In the genomic region with DNA sequence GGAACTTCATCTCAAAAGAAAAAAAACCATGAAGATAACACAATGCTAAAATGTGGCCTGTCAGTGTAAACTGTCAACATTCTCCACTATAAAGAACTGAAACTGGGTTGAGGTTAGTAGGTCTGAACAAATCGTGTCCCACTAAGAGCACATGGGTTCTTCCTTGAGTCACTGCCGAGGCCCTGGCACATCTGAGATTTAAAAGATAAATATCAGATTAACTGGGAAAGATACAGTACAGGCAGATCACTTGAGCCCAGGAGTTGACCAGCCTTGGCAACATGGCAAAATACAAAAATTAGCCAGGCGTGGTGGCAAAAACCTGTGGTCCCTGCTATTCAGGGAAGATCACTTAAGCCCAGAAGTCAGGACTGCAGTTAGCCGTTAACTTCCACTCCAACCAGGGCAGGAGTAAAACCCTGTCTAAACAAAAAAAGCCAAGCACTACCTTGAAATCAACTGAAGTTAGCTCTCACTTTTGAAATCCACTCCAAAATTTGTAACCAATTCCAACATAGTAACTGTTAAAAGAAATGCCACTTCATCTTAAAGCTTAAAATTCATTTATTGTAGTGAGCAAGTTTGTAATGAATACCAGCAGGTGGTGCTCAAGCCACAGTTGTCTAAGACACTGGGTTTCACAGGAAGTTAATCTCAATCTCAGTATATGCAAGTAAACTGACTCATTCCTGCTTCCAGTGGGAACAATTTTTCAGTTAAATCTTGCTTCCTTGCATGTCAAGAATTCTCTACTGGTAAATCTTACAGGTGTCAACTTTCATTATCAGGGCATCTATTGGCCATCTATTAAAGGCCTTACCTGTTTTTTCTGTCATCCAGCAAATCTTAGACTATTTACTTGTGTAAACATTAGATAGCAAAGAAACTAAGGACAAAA, we compare ENCODE assay signal across 8 cellular contexts. TPM values are rescaled to one million over a fixed set of nuclear protein-coding genes. Genes with fewer than 3 reads are reported as not detected.
DNase-seq lines count a peak whose midpoint lies in the region; ATAC-seq, FAIRE-seq and TF ChIP-seq lines count a peak whose summit lies in the region.

No MANE protein-coding gene starts in this region.

- CTCF ChIA-PET in GM12878 (lab: Yijun Ruan, JAX), result interaction anchor here (0.6 to 5.6 kb wide), 19 partner anchors 9 to 895 kb away, joined by 3 to 127 read pairs (median 4); a partner anchor contains a TSS

- H3K36me3 ChIP-seq in HUES48 (ENCODE audit: control insufficient read depth, insufficient read depth, low read length) (peaks cover 55% of the 10 kb centered on the region), SJSA1 (peaks cover 78% of the 10 kb centered on the region), GM12878 (ENCODE audit: control insufficient read depth in 2 of 2, insufficient read depth in 2 of 2, low read length in 1 of 2) (peaks cover 6 to 24% of the 10 kb centered on the region in 2 experiments), iPS-20b (ENCODE audit: insufficient read depth, low read depth, low read length) (peaks cover 57% of the 10 kb centered on the region), spleen (peaks cover 0 to 88% (median 45%) of the 10 kb centered on the region in 6 donors)

- SMC1A ChIA-PET in GM12878 (lab: Charles Lee; ENCODE audit: uncharacterized antibody, unreplicated experiment), result interaction anchor here (0.7 to 5.0 kb wide), 21 partner anchors 11 to 218 kb away, joined by 3 to 31 read pairs (median 4); a partner anchor contains a TSS

- peaks cover 3% of the 10 kb centered on the region; the same call in 1 of the 2 replicates for H4K20me1 ChIP-seq in GM12878 (ENCODE audit: control insufficient read depth, insufficient read depth)

- no TSS peak for BruUV-seq in GM12878 (replicated peaks; lab: Mats Ljungman, UMichigan)

- TF ChIP-seq RAD21 in GM12878 (IDR thresholded peaks at IDR 0.05; ENCODE audit: insufficient read depth, low read depth, low read length), result peak; percentile 71

- peak; percentile 46 for ATAC-seq in GM21447 (IDR thresholded peaks at IDR 0.05; ENCODE audit: unreplicated experiment)
- ATAC-seq in GM12878, result peak; percentile 54

- H3K4me1 ChIP-seq in HUES48 (ENCODE audit: control insufficient read depth, insufficient read depth, low read length) (no peaks in the 10 kb centered on the region), SJSA1 (replicated peaks) (peaks cover 15% of the 10 kb centered on the region), GM12878 (ENCODE audit: control insufficient read depth, insufficient read depth, low read length) (peaks cover 17% of the 10 kb centered on the region), iPS-20b (ENCODE audit: insufficient read depth, low read length) (no peaks in the 10 kb centered on the region), spleen (peaks cover 33 to 90% (median 53%) of the 10 kb centered on the region in 6 donors)

- RAD21 ChIA-PET in GM12878 (lab: Charles Lee; ENCODE audit: unreplicated experiment), result interaction anchor here (0.8 to 5.4 kb wide), 11 partner anchors 22 to 137 kb away, joined by 3 to 51 read pairs (median 9); a partner anchor contains a TSS

- H3K9me3 ChIP-seq in HUES48 (ENCODE audit: control insufficient read depth, insufficient read depth, low read length) (no peaks in the 10 kb centered on the region), SJSA1 (replicated peaks) (0 out of 2 replicates have a peak, but pooled peaks cover 3% of the 10 kb centered on the region), GM12878 (replicated peaks; ENCODE audit: control insufficient read depth, insufficient read depth, low read length) (no peaks in the 10 kb centered on the region), iPS-20b (ENCODE audit: insufficient read depth, low read depth, low read length) (no peaks in the 10 kb centered on the region), spleen (no peaks in the 10 kb centered on the region)

- in situ Hi-C loops in GM12878 (cut with MboI), result loop anchor here (25.0 kb wide), 1 partner anchor 97 kb away; no protein-coding TSS in a partner anchor

- H3K27me3 ChIP-seq in HUES48 (ENCODE audit: control insufficient read depth, insufficient read depth, low read length) (no peaks in the 10 kb centered on the region), SJSA1 (replicated peaks) (peaks cover 14% of the 10 kb centered on the region), GM12878 (replicated peaks in 1 of 2; ENCODE audit: control insufficient read depth in 2 of 2, insufficient read depth in 2 of 2, low read length in 1 of 2) (no peaks in the 10 kb centered on the region), iPS-20b (ENCODE audit: insufficient read depth, low read length) (no peaks in the 10 kb centered on the region), spleen (replicated peaks in 1 of 7) (no peaks in the 10 kb centered on the region)

- H3K27ac ChIP-seq in HUES48 (ENCODE audit: low read depth, low read length) (peak overlapping the region; percentile 78), SJSA1 (peak overlapping the region; percentile 3), GM12878 (ENCODE audit: control insufficient read depth, insufficient read depth) (peak overlapping the region; percentile 73), iPS-20b (ENCODE audit: low read length) (no peak overlapping the region), spleen (peak overlapping the region; percentile 5 to 69 (median 52))

- peaks cover 40% of the 10 kb centered on the region for H3K79me2 ChIP-seq in GM12878 (ENCODE audit: control insufficient read depth, insufficient read depth, low read length)

- H3K9ac ChIP-seq in HUES48 (ENCODE audit: low read depth, low read length) (peak overlapping the region; percentile 58; the same call in 1 of the 2 replicates), GM12878 (ENCODE audit: control insufficient read depth, insufficient read depth, low read length) (peak overlapping the region; percentile 41; the same call in 1 of the 2 replicates), iPS-20b (ENCODE audit: low read depth, low read length) (0 out of 2 replicates have a peak overlapping the region, but pooled peaks have one; percentile 72)

- intact Hi-C loops in GM12878 (cut with micrococcal nuclease; ENCODE audit: unreplicated experiment) (loop anchor here (1.0 to 2.0 kb wide), 4 partner anchors 65 to 218 kb away; no protein-coding TSS in a partner anchor), spleen (cut with DNase I; ENCODE audit: low total_unique reads) (loop anchor here (2.0 to 10.0 kb wide), 2 partner anchors 51 to 97 kb away; a partner anchor contains a TSS)

- no peak for FAIRE-seq in GM12878 (lab: Jason Lieb, UNC)

- TF ChIP-seq POLR2A in GM12878 (IDR thresholded peaks at IDR 0.05; ENCODE audit: low read depth, low read length) (peak; percentile 66; the same call in 1 of the 2 replicates), spleen (IDR thresholded peaks at IDR 0.05) (peak in 1 of 3 donors; percentile 19)

- TF ChIP-seq CTCF in GM12878 (IDR thresholded peaks at IDR 0.05 in 2 of 3, conservative IDR thresholded peaks at IDR 0.05 in 1 of 3; ENCODE audit: control insufficient read depth in 2 of 3, extremely low read depth in 1 of 3, insufficient read depth in 1 of 3, low read depth in 3 of 3, low read length in 3 of 3) (peak; percentile 61 to 78 (median 72)), spleen (IDR thresholded peaks at IDR 0.05 in 8 of 11, conservative IDR thresholded peaks at IDR 0.05 in 3 of 11) (peak; percentile 27 to 73 (median 68))

- H3K4me2 ChIP-seq in GM12878 (ENCODE audit: control insufficient read depth, insufficient read depth), result peak overlapping the region; percentile 76

- WGBS in GM12878 (ENCODE audit: insufficient coverage, insufficient replicate concordance, low lambda C conversion rate, missing lambda C conversion rate), result 0% methylated on average over 4 of the region's 4 CpGs
- 28 to 39% (median 36%) methylated on average over 4 of the region's 4 CpGs for whole genome bisulfite sequencing in spleen, 5 donors

- peak in 1 of 2 experiments; percentile 35; a peak in 1 of 4 replicates for TF ChIP-seq EP300 in GM12878 (IDR thresholded peaks at IDR 0.05; ENCODE audit: borderline replicate concordance in 1 of 2, control insufficient read depth in 1 of 2, low read depth in 2 of 2, low read length in 2 of 2)

- POLR2A ChIA-PET in GM12878 (lab: Charles Lee), result interaction anchor here (0.5 to 3.2 kb wide), 10 partner anchors 22 to 121 kb away, joined by 3 to 17 read pairs (median 4); a partner anchor contains a TSS

- no peak overlapping the region for H3K4me3 ChIP-seq in HUES48 (ENCODE audit: low read depth, low read length)
- H3K4me3 ChIP-seq in SJSA1, result peak overlapping the region; percentile 78
- peak overlapping the region; percentile 51; the same call in 1 of the 2 replicates for H3K4me3 ChIP-seq in GM12878
- peak overlapping the region; percentile 59; the same call in 1 of the 2 replicates for H3K4me3 ChIP-seq in iPS-20b (ENCODE audit: low read length)
- H3K4me3 ChIP-seq in spleen, result peak overlapping the region in 1 of 8 donors; percentile 28

- no peak overlapping the region for H2AFZ ChIP-seq in GM12878 (ENCODE audit: control insufficient read depth, low read depth, low read length)

- DNase-seq in NCI-H1092 treated with DMSO at 0.1 percent for 48 hours (lab: John Stamatoyannopoulos, UW) (peak; percentile 3), NCI-H1092 (lab: John Stamatoyannopoulos, UW) (no peak), SJSA1 (ENCODE audit: low read depth in 1 of 2, low spot score in 2 of 2) (peak; percentile 58 to 71), GM12878 (ENCODE audit: low read depth, low spot score) (no peak), spleen (no peak)

RNA-seq across cellular contexts. Expression of a gene that starts 5.4 kb away (rescaled TPM):
- 11,857 and 11,916 TPM in 2 replicates for total RNA-seq in SJSA1 (2014; rRNA removed; shearing (Covaris generic))
- total RNA-seq in GM12878 (2013; cell fraction: nucleolus; rRNA removed), result 2,824 and 2,968 TPM in 2 replicates
- 14,131 and 16,902 TPM in 2 replicates for total RNA-seq in GM12878 (2014; rRNA removed)
- total RNA-seq in GM12878 (2014; rRNA removed; fragmentation: Illumina TruSeq; extraction: Trizol), result 17,468 and 18,090 TPM in 2 replicates
- total RNA-seq in GM12878 (2021), result 14,684 and 15,216 TPM in 2 replicates
- polyA plus RNA-seq in GM12878 (2011; ENCODE audit: low read depth), result 27,080 TPM
- 17,795 and 20,374 TPM in 2 replicates for polyA plus RNA-seq in GM12878 (2011; rRNA removed)
- 14,330 and 16,559 TPM in 2 replicates for polyA plus RNA-seq in GM12878 (2011; cell fraction: cytosol; rRNA removed)
- polyA plus RNA-seq in GM12878 (2011; cell fraction: nucleus; rRNA removed), result 5,187 and 6,059 TPM in 2 replicates
- 16,010 and 19,176 TPM in 2 replicates for polyA plus RNA-seq in GM12878 (2012)
- polyA plus RNA-seq in GM12878 (2014; fragmentation: Illumina TruSeq; extraction: Trizol), result 16,201 and 18,845 TPM in 2 replicates
- polyA plus RNA-seq in GM12878 (2014; fragmentation: Nextera tagmentation; extraction: Ambion mirVana), result over 10,000 TPM in 1 of 2 experiments, 1,000 to 10,000 TPM in 1; 8,305 to 13,725 TPM
- polyA plus RNA-seq in GM12878 (2014; rRNA removed), result 12,347 and 14,133 TPM in 2 replicates
- 1,000 to 10,000 TPM; 4,214 to 4,415 TPM for polyA plus RNA-seq in GM12878 (2016; fragmentation: Nextera tagmentation; extraction: Ambion mirVana)
- polyA minus RNA-seq in GM12878 (2011; rRNA and poly(A)+ RNA removed), result 12,533 and 15,137 TPM in 2 replicates
- polyA minus RNA-seq in GM12878 (2011; cell fraction: cytosol; rRNA and poly(A)+ RNA removed), result 4,012 and 4,567 TPM in 2 replicates
- polyA minus RNA-seq in GM12878 (2011; cell fraction: nucleus; rRNA and poly(A)+ RNA removed), result 1,103 and 1,176 TPM in 2 replicates
- total RNA-seq in spleen, result over 10,000 TPM in 1 of 7 donors, 1,000 to 10,000 TPM in 6; 7,486 to 10,079 (median 8,893) TPM
- polyA plus RNA-seq in spleen, result over 10,000 TPM; 12,419 to 13,640 (median 12,484) TPM

RNA-seq across cellular contexts. Expression of a gene that starts 53.9 kb away (rescaled TPM):
- total RNA-seq in SJSA1 (2014; rRNA removed; shearing (Covaris generic)), result 30.7 and 44.7 TPM in 2 replicates
- 80.2 and 92.1 TPM in 2 replicates for total RNA-seq in GM12878 (2013; cell fraction: nucleolus; rRNA removed)
- total RNA-seq in GM12878 (2014; rRNA removed) (40.4 and 41.8 TPM in 2 replicates), GM12878 (2014; rRNA removed; fragmentation: Illumina TruSeq; extraction: Trizol) (35.2 and 40.8 TPM in 2 replicates), GM12878 (2021) (30.2 and 30.7 TPM in 2 replicates), spleen (10 to 100 TPM; 31.7 to 50.2 (median 45.3) TPM)
- polyA plus RNA-seq in GM12878 (2011; ENCODE audit: low read depth), result 11.0 TPM
- polyA plus RNA-seq in GM12878 (2011; rRNA removed) (35.5 and 42.0 TPM in 2 replicates), GM12878 (2014; fragmentation: Illumina TruSeq; extraction: Trizol) (29.4 and 38.0 TPM in 2 replicates), GM12878 (2014; fragmentation: Nextera tagmentation; extraction: Ambion mirVana) (10 to 100 TPM; 24.8 to 28.0 TPM), GM12878 (2014; rRNA removed) (25.5 and 26.4 TPM in 2 replicates), GM12878 (2016; fragmentation: Nextera tagmentation; extraction: Ambion mirVana) (10 to 100 TPM; 45.1 to 53.6 TPM), spleen (10 to 100 TPM; 17.8 to 26.4 (median 23.6) TPM)
- 37.7 and 61.3 TPM in 2 replicates for polyA plus RNA-seq in GM12878 (2011; cell fraction: cytosol; rRNA removed)
- polyA plus RNA-seq in GM12878 (2011; cell fraction: nucleus; rRNA removed), result 59.3 and 94.5 TPM in 2 replicates
- 15.1 and 19.1 TPM in 2 replicates for polyA plus RNA-seq in GM12878 (2012)
- polyA minus RNA-seq in GM12878 (2011; rRNA and poly(A)+ RNA removed), result 49.0 and 62.7 TPM in 2 replicates
- polyA minus RNA-seq in GM12878 (2011; cell fraction: cytosol; rRNA and poly(A)+ RNA removed), result 22.2 and 25.3 TPM in 2 replicates
- polyA minus RNA-seq in GM12878 (2011; cell fraction: nucleus; rRNA and poly(A)+ RNA removed), result 43.8 and 57.9 TPM in 2 replicates

Comparison
In these comparisons a context has a peak if more than half of its experiments do, and no peak if none do; other contexts are left out.
1. DNase-seq: peak in NCI-H1092 treated with DMSO at 0.1 percent for 48 hours (single experiment) and SJSA1 (2 of 2); none in NCI-H1092 (single experiment), GM12878 (single experiment) and spleen (single experiment).
2. Peak in every context shown above with its lines, with median percentiles within 50 percentile points of each other: H3K9ac ChIP-seq.